ENCODE assay signal across 16 cellular contexts in the genomic region with DNA sequence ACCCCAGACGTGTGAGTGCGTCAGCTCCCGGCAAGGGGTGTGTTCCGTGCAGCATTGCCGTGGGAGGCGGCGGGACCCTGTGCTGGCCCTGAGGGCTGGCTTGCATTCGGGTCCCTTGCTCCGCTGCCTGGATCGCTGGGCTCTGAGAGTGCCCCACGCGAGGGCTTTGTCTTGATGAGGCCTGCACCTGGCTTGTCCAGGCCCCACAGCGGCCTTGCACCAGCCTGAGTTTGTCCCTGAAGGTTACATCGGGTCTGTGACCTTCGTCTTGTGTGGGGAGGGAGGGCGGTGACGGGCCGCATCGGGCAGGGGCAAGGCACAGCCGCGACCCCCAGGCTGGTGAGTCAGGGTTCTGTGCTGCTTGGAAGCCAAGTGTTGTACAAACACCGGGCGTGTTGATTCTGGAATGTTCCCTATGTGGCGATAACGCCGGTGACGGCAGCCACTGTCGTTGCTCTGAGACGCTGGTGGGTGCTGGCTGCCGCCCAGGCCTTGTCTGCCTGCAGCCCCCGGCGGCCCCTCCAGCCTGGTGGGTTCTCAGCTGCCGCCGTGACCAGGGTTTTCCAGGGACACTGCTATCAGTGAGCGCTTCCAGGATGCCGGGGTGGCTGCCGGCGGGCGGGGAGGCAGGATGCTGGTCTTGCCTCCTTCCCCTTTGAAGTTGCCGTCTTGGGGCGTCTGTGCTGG. TPM values are rescaled to one million over a fixed set of nuclear protein-coding genes. Genes with fewer than 3 reads are reported as not detected.
A peak's percentile ranks its signal among the peaks of the same experiment; 100 is the strongest.
DNase-seq lines count a peak whose midpoint lies in the region; ATAC-seq, FAIRE-seq and TF ChIP-seq lines count a peak whose summit lies in the region.
"Had no signal": no experiment of that assay in that cellular context is flagged by ENCODE, and none has a peak within 500 bp of the region (broad histone marks: within the 10 kb centered on the region; RNA-seq: fewer than 3 reads in every experiment).

No MANE protein-coding gene starts in this region.

- H3K27me3 ChIP-seq in RWPE2 (ENCODE audit: insufficient read depth, poor library complexity, severe bottlenecking) (no peaks in the 10 kb centered on the region), fibroblast of lung (ENCODE audit: control insufficient read depth, insufficient read depth, low read length) (no peaks in the 10 kb centered on the region)
- H3K27me3 ChIP-seq: SJSA1 had no signal

- H3K4me1 ChIP-seq in A549, result peaks cover 8% of the 10 kb centered on the region; the same call in 2 of the 3 replicates
- H3K4me1 ChIP-seq in RWPE2 (ENCODE audit: insufficient read depth, poor library complexity, severe bottlenecking), result peaks cover 6% of the 10 kb centered on the region
- no peaks in the 10 kb centered on the region for H3K4me1 ChIP-seq in fibroblast of lung (ENCODE audit: control insufficient read depth, extremely low read depth, insufficient read depth, low read length)
- H3K4me1 ChIP-seq: parathyroid adenoma had no signal

- H3K9me3 Mint-ChIP-seq in mesothelial cell of epicardium, result no peaks in the 10 kb centered on the region
- H3K9me3 Mint-ChIP-seq: activated CD4-positive, alpha-beta memory T cell treated with anti-CD3 and anti-CD28 coated beads for 36 hours; activated naive CD4-positive, alpha-beta T cell treated with anti-CD3 and anti-CD28 coated beads for 36 hours; immature natural killer cell had no signal

- H3K9me3 ChIP-seq in A549 (no peaks in the 10 kb centered on the region), RWPE2 (ENCODE audit: severe bottlenecking) (no peaks in the 10 kb centered on the region), fibroblast of lung (ENCODE audit: control insufficient read depth, insufficient read depth, low read depth, low read length) (no peaks in the 10 kb centered on the region)
- H3K9me3 ChIP-seq: SJSA1 had no signal

- H3K36me3 ChIP-seq in RWPE2 (ENCODE audit: low read depth) (no peaks in the 10 kb centered on the region), fibroblast of lung (ENCODE audit: control insufficient read depth, insufficient read depth, low read length) (peaks cover 2% of the 10 kb centered on the region)

- H3K4me3 Mint-ChIP-seq in mesothelial cell of epicardium, result no peak overlapping the region
- H3K4me3 Mint-ChIP-seq: activated CD4-positive, alpha-beta memory T cell treated with anti-CD3 and anti-CD28 coated beads for 36 hours; activated naive CD4-positive, alpha-beta T cell treated with anti-CD3 and anti-CD28 coated beads for 36 hours; immature natural killer cell had no signal

- no peak for FAIRE-seq in A549 (lab: Jason Lieb, UNC)

- no peak overlapping the region for H2AFZ ChIP-seq in fibroblast of lung (ENCODE audit: low read length)
- H2AFZ ChIP-seq: parathyroid adenoma had no signal

- peaks cover 11% of the 10 kb centered on the region for H3K4me1 Mint-ChIP-seq in mesothelial cell of epicardium

- 41% methylated on average over 20 of the region's 41 CpGs for WGBS in A549 (ENCODE audit: missing lambda C conversion rate)

- TF ChIP-seq CTCF in A549 (IDR thresholded peaks at IDR 0.05) (no peak), RWPE2 (IDR thresholded peaks at IDR 0.05; ENCODE audit: poor library complexity, severe bottlenecking) (no peak), fibroblast of lung (conservative IDR thresholded peaks at IDR 0.05 in 1 of 2, IDR thresholded peaks at IDR 0.05 in 1 of 2; ENCODE audit: low read depth in 1 of 2, low read length in 2 of 2) (no peak), mesothelial cell of epicardium (IDR thresholded peaks at IDR 0.05; ENCODE audit: unreplicated experiment) (no peak)

- TF ChIP-seq POLR2A in A549 (IDR thresholded peaks at IDR 0.05; ENCODE audit: low read length), result no peak

- H3K36me3 Mint-ChIP-seq in mesothelial cell of epicardium, result peaks cover 2% of the 10 kb centered on the region
- H3K36me3 Mint-ChIP-seq: activated CD4-positive, alpha-beta memory T cell treated with anti-CD3 and anti-CD28 coated beads for 36 hours; immature natural killer cell had no signal

- H3K27ac ChIP-seq in A549 (peak overlapping the region; percentile 45 to 65; a peak in 4 of 6 replicates), RWPE2 (ENCODE audit: poor library complexity, severe bottlenecking) (peak overlapping the region; percentile 32), fibroblast of lung (ENCODE audit: insufficient read depth, low read length) (no peak overlapping the region)
- H3K27ac ChIP-seq: epithelial cell of prostate, KMS-11, parathyroid adenoma, SJSA1 had no signal

- H3K9ac ChIP-seq in fibroblast of lung (ENCODE audit: insufficient read depth, low read length), result no peak overlapping the region
- H3K9ac ChIP-seq: KMS-11, parathyroid adenoma had no signal

- no peaks in the 10 kb centered on the region for H3K79me2 ChIP-seq in fibroblast of lung (ENCODE audit: control insufficient read depth, insufficient read depth, low read length)
- H3K79me2 ChIP-seq: parathyroid adenoma had no signal

- no peaks in the 10 kb centered on the region for H4K20me1 ChIP-seq in fibroblast of lung (ENCODE audit: control insufficient read depth, extremely low read depth, insufficient read depth, low read length)

- H3K4me3 ChIP-seq in A549 (no peak overlapping the region), RWPE2 (ENCODE audit: severe bottlenecking) (no peak overlapping the region), fibroblast of lung (replicated peaks in 1 of 4; ENCODE audit: control extremely low read depth in 1 of 4, insufficient read depth in 1 of 4, low read depth in 3 of 4, low read length in 4 of 4) (no peak overlapping the region)
- H3K4me3 ChIP-seq: SJSA1 had no signal

- POLR2A ChIA-PET in A549 (lab: Yijun Ruan, JAX), result no interaction called here

- ATAC-seq in A549 (peak in 1 of 2 experiments; percentile 15; a peak in 3 of 6 replicates), RWPE2 (ENCODE audit: low read depth) (peak; percentile 26), GM21786 (IDR thresholded peaks at IDR 0.05; ENCODE audit: unreplicated experiment) (no peak)

- H3K4me2 ChIP-seq in A549, result no peak overlapping the region
- H3K4me2 ChIP-seq in fibroblast of lung (ENCODE audit: extremely low read depth, insufficient read depth, low read length), result no peak overlapping the region
- H3K4me2 ChIP-seq: KMS-11 had no signal

- TF ChIP-seq EP300 in A549 (IDR thresholded peaks at IDR 0.05), result no peak

- H3K27ac Mint-ChIP-seq in mesothelial cell of epicardium, result peak overlapping the region; percentile 57
- H3K27ac Mint-ChIP-seq: activated CD4-positive, alpha-beta memory T cell treated with anti-CD3 and anti-CD28 coated beads for 36 hours; activated naive CD4-positive, alpha-beta T cell treated with anti-CD3 and anti-CD28 coated beads for 36 hours; immature natural killer cell had no signal

- no peaks in the 10 kb centered on the region for H3K27me3 Mint-ChIP-seq in mesothelial cell of epicardium (ENCODE audit: low read depth)
- H3K27me3 Mint-ChIP-seq: activated CD4-positive, alpha-beta memory T cell treated with anti-CD3 and anti-CD28 coated beads for 36 hours had no signal

- DNase-seq in A549 (ENCODE audit: low read depth in 1 of 2, low spot score in 1 of 2) (peak in 1 of 2 experiments; percentile 24), RWPE2 (ENCODE audit: low spot score) (peak; percentile 60), fibroblast of lung (ENCODE audit: low read depth in 2 of 2) (peak; percentile 61 to 69), mesothelial cell of epicardium (ENCODE audit: low spot score in 2 of 2, unreplicated experiment in 2 of 2) (no peak), NCI-H2029 (lab: John Stamatoyannopoulos, UW) (no peak), SKM-1 (lab: John Stamatoyannopoulos, UW; ENCODE audit: unreplicated experiment) (no peak)
- DNase-seq in stimulated activated CD8-positive, alpha-beta memory T cell treated with anti-CD3 and anti-CD28 coated beads, Interleukin-4, amount 100 ng/mL, for 48 hours, result no peak
- DNase-seq: activated CD4-positive, alpha-beta memory T cell treated with anti-CD3 and anti-CD28 coated beads for 36 hours; activated naive CD4-positive, alpha-beta T cell treated with anti-CD3 and anti-CD28 coated beads for 36 hours; GOT3; immature natural killer cell had no signal

- CTCF ChIA-PET in A549 (lab: Yijun Ruan, JAX), result interaction anchor here (1.0 kb wide), 1 partner anchor 18 kb away, joined by 3 read pairs; no protein-coding TSS in a partner anchor

- TF ChIP-seq RAD21 in A549 (conservative IDR thresholded peaks at IDR 0.05 in 1 of 2, IDR thresholded peaks at IDR 0.05 in 1 of 2), result no peak

TF ChIP-seq in A549, 52 proteins besides CTCF, POLR2A, EP300 and RAD21:
- TF ChIP-seq, protein P1, sequence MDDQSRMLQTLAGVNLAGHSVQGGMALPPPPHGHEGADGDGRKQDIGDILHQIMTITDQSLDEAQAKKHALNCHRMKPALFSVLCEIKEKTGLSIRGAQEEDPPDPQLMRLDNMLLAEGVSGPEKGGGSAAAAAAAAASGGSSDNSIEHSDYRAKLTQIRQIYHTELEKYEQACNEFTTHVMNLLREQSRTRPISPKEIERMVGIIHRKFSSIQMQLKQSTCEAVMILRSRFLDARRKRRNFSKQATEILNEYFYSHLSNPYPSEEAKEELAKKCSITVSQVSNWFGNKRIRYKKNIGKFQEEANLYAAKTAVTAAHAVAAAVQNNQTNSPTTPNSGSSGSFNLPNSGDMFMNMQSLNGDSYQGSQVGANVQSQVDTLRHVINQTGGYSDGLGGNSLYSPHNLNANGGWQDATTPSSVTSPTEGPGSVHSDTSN (IDR thresholded peaks at IDR 0.05), result no peak
- TF ChIP-seq MYC (IDR thresholded peaks at IDR 0.05; ENCODE audit: borderline replicate concordance, low read length) (no peak), SREBF2 (IDR thresholded peaks at IDR 0.05) (no peak), POLR2AphosphoS2 (conservative IDR thresholded peaks at IDR 0.05; ENCODE audit: low read length) (no peak)
- TF ChIP-seq, protein P2, sequence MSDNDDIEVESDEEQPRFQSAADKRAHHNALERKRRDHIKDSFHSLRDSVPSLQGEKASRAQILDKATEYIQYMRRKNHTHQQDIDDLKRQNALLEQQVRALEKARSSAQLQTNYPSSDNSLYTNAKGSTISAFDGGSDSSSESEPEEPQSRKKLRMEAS (IDR thresholded peaks at IDR 0.05), result no peak
TF ChIP-seq in A549: peak in this region for 0.

RNA-seq across cellular contexts. Expression of a gene that starts 42.9 kb away (rescaled TPM):
- polyA plus RNA-seq in A549 (2011; rRNA removed) (12.7 and 26.9 TPM in 2 replicates), A549 (2017; fragmentation: RNase III; extraction: RNeasy Plus Mini Kit Qiagen cat#74134 plus additional on column Dnase treatment) (40.4 to 43.1 TPM (median 40.6 TPM) in 3 replicates), fibroblast of lung (9.7 and 12.2 TPM in 2 replicates)
- 46.9 and 53.8 TPM in 2 replicates for polyA plus RNA-seq in A549 (2012; cell fraction: cytosol; rRNA removed)
- polyA plus RNA-seq in A549 (2012; cell fraction: nucleus; rRNA removed), result 34.0 and 36.1 TPM in 2 replicates
- polyA minus RNA-seq in A549 (2011; rRNA and poly(A)+ RNA removed), result 6.0 and 9.4 TPM in 2 replicates
- total RNA-seq in fibroblast of lung (14.9 and 16.2 TPM in 2 replicates), mesothelial cell of epicardium (30.6 to 32.3 TPM (median 31.8 TPM) in 3 replicates)
- 21.1 and 28.0 TPM in 2 replicates for polyA plus RNA-seq in fibroblast of lung (2012)
- polyA minus RNA-seq in fibroblast of lung (ENCODE audit: low replicate concordance), result 0.63 and 3.6 TPM in 2 replicates

Comparison
In these comparisons a context has a peak if more than half of its experiments do, and no peak if none do; other contexts are left out.
1. DNase-seq: peak in RWPE2 (single experiment) and fibroblast of lung (2 of 2); none in mesothelial cell of epicardium (0 of 2), NCI-H2029 (single experiment), stimulated activated CD8-positive, alpha-beta memory T cell treated with anti-CD3 and anti-CD28 coated beads, Interleukin-4, amount 100 ng/mL, for 48 hours (single experiment) and SKM-1 (single experiment).